8 cellular contexts compared by ENCODE assay signal in the genomic region with DNA sequence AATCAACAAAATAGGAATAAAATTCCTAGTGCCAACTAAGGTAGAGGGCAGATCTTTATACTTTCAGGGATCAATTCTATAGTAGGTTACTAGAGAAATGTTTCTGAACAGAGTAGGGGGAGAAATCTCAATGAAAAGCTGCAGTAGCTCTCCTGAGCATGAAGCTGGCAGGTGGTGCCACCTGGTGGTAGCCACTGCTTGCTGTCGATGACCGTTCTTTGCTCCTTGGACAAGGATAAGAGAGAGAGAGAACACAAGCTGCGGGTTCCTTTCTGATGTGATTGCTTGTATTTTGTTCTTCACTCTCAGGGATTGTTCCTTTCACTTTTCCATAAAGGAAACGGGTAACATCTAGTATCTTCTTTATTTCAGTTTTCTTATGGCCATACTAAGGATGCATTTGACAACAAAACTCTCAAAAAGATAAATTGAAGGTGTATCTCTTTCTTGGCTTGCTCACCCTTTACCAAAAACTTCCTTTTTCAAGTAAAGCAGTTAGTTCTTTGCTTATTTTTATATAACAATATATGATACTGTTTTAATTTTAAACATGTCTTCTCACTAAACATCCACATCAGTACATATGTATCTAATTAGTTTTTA. TPM values are rescaled to one million over a fixed set of nuclear protein-coding genes. Genes with fewer than 3 reads are reported as not detected.
A peak's percentile ranks its signal among the peaks of the same experiment; 100 is the strongest.
DNase-seq lines count a peak whose midpoint lies in the region; ATAC-seq and TF ChIP-seq lines count a peak whose summit lies in the region.

No MANE protein-coding gene starts in this region.

- no peak overlapping the region for H2BK120ac ChIP-seq in trophoblast cell (ENCODE audit: insufficient read depth, low read length, poor library complexity)

- no peaks in the 10 kb centered on the region for H3K27me3 ChIP-seq in RWPE2 (ENCODE audit: insufficient read depth, poor library complexity, severe bottlenecking)
- no peaks in the 10 kb centered on the region for H3K27me3 ChIP-seq in trophoblast cell (ENCODE audit: insufficient read depth, low read length)

- no peak overlapping the region for H3K18ac ChIP-seq in trophoblast cell (ENCODE audit: low read length)

- no peak overlapping the region for H3K4ac ChIP-seq in trophoblast cell (ENCODE audit: low read depth, low read length)

- peaks cover 1% of the 10 kb centered on the region for H3K79me1 ChIP-seq in trophoblast cell (ENCODE audit: low read length)

- peak; percentile 80 for ATAC-seq in GM21786 (IDR thresholded peaks at IDR 0.05; ENCODE audit: unreplicated experiment)
- peak; percentile 86 for ATAC-seq in RWPE2 (ENCODE audit: low read depth)
- ATAC-seq in omental fat pad (ENCODE audit: low FRiP score), result no peak

- H3K79me2 ChIP-seq in trophoblast cell (ENCODE audit: control insufficient read depth, insufficient read depth, low read length, poor library complexity), result no peaks in the 10 kb centered on the region

- H3K14ac ChIP-seq in trophoblast cell (ENCODE audit: low read length), result no peak overlapping the region

- no peak overlapping the region for H2AFZ ChIP-seq in trophoblast cell (ENCODE audit: insufficient read depth, low read length, poor library complexity)

- H2BK5ac ChIP-seq in trophoblast cell (ENCODE audit: low read depth, low read length, poor library complexity), result no peak overlapping the region

- no CpG with 5 or more reads among the region's 4 CpGs for WGBS in trophoblast cell (ENCODE audit: extremely low coverage, insufficient coverage, insufficient read length)

- H4K91ac ChIP-seq in trophoblast cell (ENCODE audit: low read depth, low read length), result no peak overlapping the region

- H3K9ac ChIP-seq in trophoblast cell (ENCODE audit: low read length), result no peak overlapping the region

- no peaks in the 10 kb centered on the region for H3K4me1 ChIP-seq in RWPE2 (ENCODE audit: insufficient read depth, poor library complexity, severe bottlenecking)
- H3K4me1 ChIP-seq in trophoblast cell (ENCODE audit: control insufficient read depth in 1 of 2, insufficient read depth in 2 of 2, low read length in 2 of 2), result peaks cover 3 to 7% of the 10 kb centered on the region in 2 experiments

- H3K4me2 ChIP-seq in trophoblast cell (ENCODE audit: low read length), result no peak overlapping the region

- H3K27ac ChIP-seq in RWPE2 (ENCODE audit: poor library complexity, severe bottlenecking) (no peak overlapping the region), trophoblast cell (ENCODE audit: low read depth, low read length) (no peak overlapping the region)

- H3K23ac ChIP-seq in trophoblast cell (ENCODE audit: low read length), result no peak overlapping the region

- H3K36me3 ChIP-seq in RWPE2 (ENCODE audit: low read depth) (no peaks in the 10 kb centered on the region), trophoblast cell (ENCODE audit: control insufficient read depth in 1 of 2, insufficient read depth in 2 of 2, low read length in 2 of 2) (no peaks in the 10 kb centered on the region)

- no peaks in the 10 kb centered on the region for H3K9me3 ChIP-seq in RWPE2 (ENCODE audit: severe bottlenecking)
- no peaks in the 10 kb centered on the region for H3K9me3 ChIP-seq in trophoblast cell (ENCODE audit: insufficient read depth, low read depth, low read length)

- peak; percentile 92 for TF ChIP-seq CTCF in LNCaP clone FGC (IDR thresholded peaks at IDR 0.05; ENCODE audit: control insufficient read depth, extremely low read depth, insufficient read depth)
- TF ChIP-seq CTCF in RWPE2 (IDR thresholded peaks at IDR 0.05; ENCODE audit: poor library complexity, severe bottlenecking), result peak; percentile 94
- TF ChIP-seq CTCF in omental fat pad (IDR thresholded peaks at IDR 0.05), result peak in 1 of 3 donors; percentile 46

- no peak overlapping the region for H4K8ac ChIP-seq in trophoblast cell (ENCODE audit: low read depth, low read length)

- H2BK12ac ChIP-seq in trophoblast cell (ENCODE audit: low read length), result no peak overlapping the region

- H3K4me3 ChIP-seq in LNCaP clone FGC (ENCODE audit: low read depth, low read length) (no peak overlapping the region), RWPE2 (ENCODE audit: severe bottlenecking) (no peak overlapping the region), trophoblast cell (ENCODE audit: low read depth, low read length) (no peak overlapping the region)

- no peak overlapping the region for H2AK5ac ChIP-seq in trophoblast cell (ENCODE audit: low read length)

- no peak overlapping the region for H4K12ac ChIP-seq in trophoblast cell (ENCODE audit: low read depth, low read length)

- peak; percentile 79 for DNase-seq in EH (ENCODE audit: low read depth)
- peak; percentile 32 for DNase-seq in LNCaP clone FGC (ENCODE audit: low read depth)
- no peak for DNase-seq in RWPE2 (ENCODE audit: low spot score)
- DNase-seq in activated effector memory CD4-positive, alpha-beta T cell treated with Interleukin-2 at 50 U/mL for 16 hours, result peak; percentile 23
- DNase-seq in germinal center (ENCODE audit: low spot score), result peak; percentile 54
- DNase-seq in trophoblast cell, result peak; percentile 82 to 92
- DNase-seq in omental fat pad (ENCODE audit: low spot score), result no peak

RNA-seq across cellular contexts. Expression of a gene that starts 18.6 kb away (rescaled TPM):
- 28.0 and 30.2 TPM in 2 replicates for polyA plus RNA-seq in trophoblast cell (2013)
- total RNA-seq in omental fat pad, result 10 to 100 TPM; 28.2 to 33.7 (median 29.9) TPM

Comparison
In these comparisons a context has a peak if more than half of its experiments do, and no peak if none do; other contexts are left out.
1. DNase-seq: peak in EH (single experiment), LNCaP clone FGC (single experiment), activated effector memory CD4-positive, alpha-beta T cell treated with Interleukin-2 at 50 U/mL for 16 hours (single experiment), germinal center (single experiment) and trophoblast cell (2 of 2); none in RWPE2 (single experiment) and omental fat pad (single experiment).